ENCODE assay signal across 20 cellular contexts in genomic region chr7:1675673-1676549, GRCh38. TPM values are rescaled to one million over a fixed set of nuclear protein-coding genes. Genes with fewer than 3 reads are reported as not detected.
DNase-seq lines count a peak whose midpoint lies in the region; ATAC-seq and TF ChIP-seq lines count a peak whose summit lies in the region.
"Had no signal": no experiment of that assay in that cellular context is flagged by ENCODE, and none has a peak within 500 bp of the region (broad histone marks: within the 10 kb centered on the region; RNA-seq: fewer than 3 reads in every experiment).

No MANE protein-coding gene starts in this region.

- ATAC-seq in activated CD8-positive, alpha-beta memory T cell treated with anti-CD3 and anti-CD28 coated beads, Interleukin-2, amount 10 ng/mL, durations not matched to agents 7 days and 5 days: no peak
- no peak for ATAC-seq in left lobe of liver
- ATAC-seq in HG03108 (IDR thresholded peaks at IDR 0.05; ENCODE audit: unreplicated experiment): no peak
- ATAC-seq in HG03565 (IDR thresholded peaks at IDR 0.05; ENCODE audit: unreplicated experiment): no peak
- ATAC-seq: CD8-positive, alpha-beta T cell had no signal

- no peak overlapping the region for H3K4me3 Mint-ChIP-seq in activated naive CD4-positive, alpha-beta T cell treated with anti-CD3 and anti-CD28 coated beads, Interleukin-2, amount 10 ng/mL, durations not matched to agents 7 days and 5 days
- no peak overlapping the region for H3K4me3 Mint-ChIP-seq in activated CD8-positive, alpha-beta memory T cell treated with anti-CD3 and anti-CD28 coated beads, Interleukin-2, amount 10 ng/mL, durations not matched to agents 7 days and 5 days
- H3K4me3 Mint-ChIP-seq: activated CD4-positive, alpha-beta T cell treated with anti-CD3 and anti-CD28 coated beads, Interleukin-2, amount 10 ng/mL, durations not matched to agents 7 days and 5 days; activated T-helper 1 cell treated with anti-CD3 and anti-CD28 coated beads, Interleukin-12 subunit alpha, Interleukin-12 subunit beta, Interleukin-2, Interleukin-4 antibody, amounts not matched to agents 30 ng/mL and 10 ng/mL and 1 ng/mL, durations not matched to agents 14 hours and 24 hours and 36 hours; CD8-positive, alpha-beta T cell; neural crest cell had no signal

- intact Hi-C loops in tibial artery (cut with DNase I; ENCODE audit: low total_unique reads): loop anchor here (10.0 kb wide), 1 partner anchor 669 kb away; no protein-coding TSS in a partner anchor

- H3K4me1 ChIP-seq in tibial artery: peaks cover 0 to 3% (median under 1%) of the 10 kb centered on the region in 4 donors
- H3K4me1 ChIP-seq: uterus had no signal

- no peaks in the 10 kb centered on the region for H3K36me3 Mint-ChIP-seq in activated naive CD4-positive, alpha-beta T cell treated with anti-CD3 and anti-CD28 coated beads, Interleukin-2, amount 10 ng/mL, durations not matched to agents 7 days and 5 days
- no peaks in the 10 kb centered on the region for H3K36me3 Mint-ChIP-seq in activated CD8-positive, alpha-beta memory T cell treated with anti-CD3 and anti-CD28 coated beads, Interleukin-2, amount 10 ng/mL, durations not matched to agents 7 days and 5 days
- H3K36me3 Mint-ChIP-seq: CD8-positive, alpha-beta T cell had no signal

- CTCF ChIA-PET in activated naive CD4-positive, alpha-beta T cell treated with anti-CD3 and anti-CD28 coated beads, Interleukin-2, amount 10 ng/mL, durations not matched to agents 7 days and 5 days (lab: Charles Lee): no interaction called here
- CTCF ChIA-PET in activated CD8-positive, alpha-beta memory T cell treated with anti-CD3 and anti-CD28 coated beads, Interleukin-2, amount 10 ng/mL, durations not matched to agents 7 days and 5 days (lab: Charles Lee): no interaction called here

- TF ChIP-seq CTCF in tibial artery (IDR thresholded peaks at IDR 0.05): no peak

- no peaks in the 10 kb centered on the region for H3K4me1 Mint-ChIP-seq in activated naive CD4-positive, alpha-beta T cell treated with anti-CD3 and anti-CD28 coated beads, Interleukin-2, amount 10 ng/mL, durations not matched to agents 7 days and 5 days
- no peaks in the 10 kb centered on the region for H3K4me1 Mint-ChIP-seq in activated CD8-positive, alpha-beta memory T cell treated with anti-CD3 and anti-CD28 coated beads, Interleukin-2, amount 10 ng/mL, durations not matched to agents 7 days and 5 days
- H3K4me1 Mint-ChIP-seq: activated CD4-positive, alpha-beta T cell treated with anti-CD3 and anti-CD28 coated beads, Interleukin-2, amount 10 ng/mL, durations not matched to agents 7 days and 5 days had no signal

- peaks cover 45% of the 10 kb centered on the region for H3K27me3 Mint-ChIP-seq in activated naive CD4-positive, alpha-beta T cell treated with anti-CD3 and anti-CD28 coated beads, Interleukin-2, amount 10 ng/mL, durations not matched to agents 7 days and 5 days
- H3K27me3 Mint-ChIP-seq in activated CD8-positive, alpha-beta memory T cell treated with anti-CD3 and anti-CD28 coated beads, Interleukin-2, amount 10 ng/mL, durations not matched to agents 7 days and 5 days: peaks cover 6% of the 10 kb centered on the region

- H3K27ac ChIP-seq in tibial artery: no peak overlapping the region
- H3K27ac ChIP-seq: cardiac muscle cell, esophagus squamous epithelium, uterus had no signal

- H3K9me3 Mint-ChIP-seq in activated naive CD4-positive, alpha-beta T cell treated with anti-CD3 and anti-CD28 coated beads, Interleukin-2, amount 10 ng/mL, durations not matched to agents 7 days and 5 days: no peaks in the 10 kb centered on the region
- no peaks in the 10 kb centered on the region for H3K9me3 Mint-ChIP-seq in activated CD8-positive, alpha-beta memory T cell treated with anti-CD3 and anti-CD28 coated beads, Interleukin-2, amount 10 ng/mL, durations not matched to agents 7 days and 5 days (ENCODE audit: low read depth)
- H3K9me3 Mint-ChIP-seq: activated CD4-positive, alpha-beta T cell treated with anti-CD3 and anti-CD28 coated beads, Interleukin-2, amount 10 ng/mL, durations not matched to agents 7 days and 5 days; activated T-helper 1 cell treated with anti-CD3 and anti-CD28 coated beads, Interleukin-12 subunit alpha, Interleukin-12 subunit beta, Interleukin-2, Interleukin-4 antibody, amounts not matched to agents 30 ng/mL and 10 ng/mL and 1 ng/mL, durations not matched to agents 14 hours and 24 hours and 36 hours; CD8-positive, alpha-beta T cell; neural crest cell had no signal

- no peaks in the 10 kb centered on the region for H3K36me3 ChIP-seq in tibial artery
- H3K36me3 ChIP-seq: cardiac muscle cell, esophagus squamous epithelium, uterus had no signal

- H3K9me3 ChIP-seq in tibial artery: no peaks in the 10 kb centered on the region
- H3K9me3 ChIP-seq: esophagus squamous epithelium, uterus had no signal

- no peak overlapping the region for H3K27ac Mint-ChIP-seq in activated naive CD4-positive, alpha-beta T cell treated with anti-CD3 and anti-CD28 coated beads, Interleukin-2, amount 10 ng/mL, durations not matched to agents 7 days and 5 days
- H3K27ac Mint-ChIP-seq in activated CD8-positive, alpha-beta memory T cell treated with anti-CD3 and anti-CD28 coated beads, Interleukin-2, amount 10 ng/mL, durations not matched to agents 7 days and 5 days: no peak overlapping the region
- H3K27ac Mint-ChIP-seq: activated CD4-positive, alpha-beta T cell treated with anti-CD3 and anti-CD28 coated beads, Interleukin-2, amount 10 ng/mL, durations not matched to agents 7 days and 5 days; activated T-helper 1 cell treated with anti-CD3 and anti-CD28 coated beads, Interleukin-12 subunit alpha, Interleukin-12 subunit beta, Interleukin-2, Interleukin-4 antibody, amounts not matched to agents 30 ng/mL and 10 ng/mL and 1 ng/mL, durations not matched to agents 14 hours and 24 hours and 36 hours; CD8-positive, alpha-beta T cell had no signal

- no peak overlapping the region for H3K4me3 ChIP-seq in tibial artery
- H3K4me3 ChIP-seq: cardiac muscle cell, esophagus squamous epithelium, uterus had no signal

- H3K27me3 ChIP-seq in tibial artery: peaks cover 0 to 92% of the 10 kb centered on the region in 2 donors
- H3K27me3 ChIP-seq: cardiac muscle cell, uterus had no signal

- peak; percentile 18 for DNase-seq in activated naive CD4-positive, alpha-beta T cell treated with anti-CD3 and anti-CD28 coated beads, Interleukin-2, amount 10 ng/mL, durations not matched to agents 7 days and 5 days
- DNase-seq in activated naive CD4-positive, alpha-beta T cell (lab: John Stamatoyannopoulos, UW): no peak
- DNase-seq in activated CD8-positive, alpha-beta memory T cell treated with anti-CD3 and anti-CD28 coated beads, Interleukin-2, amount 10 ng/mL, durations not matched to agents 7 days and 5 days: peak; percentile 37
- DNase-seq in left lobe of liver (ENCODE audit: low spot score): peak; percentile 41
- DNase-seq in tibial artery: peak; percentile 14 to 39
- DNase-seq in nucleus accumbens (lab: John Stamatoyannopoulos, UW): no peak
- DNase-seq: activated CD4-positive, alpha-beta T cell treated with anti-CD3 and anti-CD28 coated beads, Interleukin-2, amount 10 ng/mL, durations not matched to agents 7 days and 5 days; DMS79; effector CD4-positive, alpha-beta T cell; esophagus squamous epithelium; NCI-H1436; stimulated activated naive CD4-positive, alpha-beta T cell had no signal

RNA-seq across cellular contexts. Expression of gene ELFN1, which starts 5.8 kb away (rescaled TPM):
- not detected for total RNA-seq in activated CD8-positive, alpha-beta memory T cell treated with anti-CD3 and anti-CD28 coated beads, Interleukin-2, amount 10 ng/mL, durations not matched to agents 7 days and 5 days
- 17.5 TPM for total RNA-seq in left lobe of liver
- total RNA-seq: activated T-helper 1 cell treated with anti-CD3 and anti-CD28 coated beads, Interleukin-12 subunit alpha, Interleukin-12 subunit beta, Interleukin-2, Interleukin-4 antibody, amounts not matched to agents 30 ng/mL and 10 ng/mL and 1 ng/mL, durations not matched to agents 14 hours and 24 hours and 36 hours; CD8-positive, alpha-beta T cell; MCF 10A had no signal

Comparison
In these comparisons a context has a peak if more than half of its experiments do, and no peak if none do; other contexts are left out.
1. DNase-seq: peak in activated naive CD4-positive, alpha-beta T cell treated with anti-CD3 and anti-CD28 coated beads, Interleukin-2, amount 10 ng/mL, durations not matched to agents 7 days and 5 days (single experiment), activated CD8-positive, alpha-beta memory T cell treated with anti-CD3 and anti-CD28 coated beads, Interleukin-2, amount 10 ng/mL, durations not matched to agents 7 days and 5 days (single experiment), left lobe of liver (single experiment) and tibial artery (2 of 2); none in activated naive CD4-positive, alpha-beta T cell (0 of 4) and nucleus accumbens (0 of 56).
2. RNA of gene ELFN1, which starts 5.8 kb away (total RNA-seq): 17.5 TPM in left lobe of liver (single experiment); not detected in activated CD8-positive, alpha-beta memory T cell treated with anti-CD3 and anti-CD28 coated beads, Interleukin-2, amount 10 ng/mL, durations not matched to agents 7 days and 5 days; every median in the first group is over 10 times any median in the second.